ENCODE assay signal across 8 cellular contexts in genomic region chr7:128868624-128869137, GRCh38. TPM values are rescaled to one million over a fixed set of nuclear protein-coding genes. Genes with fewer than 3 reads are reported as not detected.
DNase-seq lines count a peak whose midpoint lies in the region; ATAC-seq and TF ChIP-seq lines count a peak whose summit lies in the region.
"Had no signal": no experiment of that assay in that cellular context is flagged by ENCODE, and none has a peak within 500 bp of the region (broad histone marks: within the 10 kb centered on the region; RNA-seq: fewer than 3 reads in every experiment).

No MANE protein-coding gene starts in this region.

- peaks cover 16% of the 10 kb centered on the region for H3K36me3 ChIP-seq in IMR-90 (ENCODE audit: control insufficient read depth, insufficient read depth, low read length)
- H3K36me3 ChIP-seq in iPS-20b (ENCODE audit: insufficient read depth, low read depth, low read length) = peaks cover 11% of the 10 kb centered on the region; the same call in 1 of the 2 replicates

- H2AK9ac ChIP-seq in IMR-90 (replicated peaks; ENCODE audit: low read depth, low read length, poor library complexity) = peak overlapping the region; percentile 39

- POLR2A ChIA-PET in IMR-90 (lab: Charles Lee; ENCODE audit: unreplicated experiment) = no interaction called here

- dilution Hi-C loops in IMR-90 (cut with HindIII; ENCODE audit: low sequenced_read_pairs, unreplicated experiment) = no loop called here

- peaks cover 27% of the 10 kb centered on the region for H4K20me1 ChIP-seq in IMR-90 (ENCODE audit: insufficient read depth, low read length)

- in situ Hi-C loops in IMR-90 (cut with MboI; ENCODE audit: low sequenced_read_pairs) = no loop called here

- H3K27ac ChIP-seq in IMR-90 (ENCODE audit: insufficient read depth, low read length) (no peak overlapping the region), iPS-20b (ENCODE audit: low read length) (no peak overlapping the region)

- no peak overlapping the region for H2BK5ac ChIP-seq in IMR-90 (ENCODE audit: low read depth, low read length, poor library complexity, severe bottlenecking)

- 0% methylated on average over 2 of the region's 13 CpGs; no CpG with 5 or more reads in 1 of the 2 experiments for WGBS in IMR-90 (ENCODE audit: extremely low coverage in 2 of 2, insufficient read length in 1 of 2), 2 experiments

- no peak overlapping the region for H3K18ac ChIP-seq in IMR-90 (ENCODE audit: low read depth, low read length)

- no peaks in the 10 kb centered on the region for H3K9me3 ChIP-seq in IMR-90 (ENCODE audit: control insufficient read depth, insufficient read depth, low read length)
- no peaks in the 10 kb centered on the region for H3K9me3 ChIP-seq in iPS-20b (ENCODE audit: insufficient read depth, low read depth, low read length)

- peak overlapping the region; percentile 33 for H3K4me3 Mint-ChIP-seq in activated T-helper 17 cell treated with anti-CD3 and anti-CD28 coated beads, Interleukin-2, amount 50 U/mL, for 72 hours
- peak overlapping the region; percentile 70 for H3K4me3 Mint-ChIP-seq in stimulated activated memory B cell treated with anti-CD40 and anti-IgM and Interleukin-4, amounts not matched to agents 10 μg/mL and 1 μg/mL and 100 μg/mL, for 72 hours

- peaks cover 13% of the 10 kb centered on the region for H3K36me3 Mint-ChIP-seq in activated T-helper 17 cell treated with anti-CD3 and anti-CD28 coated beads, Interleukin-2, amount 50 U/mL, for 72 hours (ENCODE audit: low read depth)
- H3K36me3 Mint-ChIP-seq in stimulated activated memory B cell treated with anti-CD40 and anti-IgM and Interleukin-4, amounts not matched to agents 10 μg/mL and 1 μg/mL and 100 μg/mL, for 72 hours = peaks cover 28% of the 10 kb centered on the region

- no peak overlapping the region for H2AK5ac ChIP-seq in IMR-90 (ENCODE audit: low read depth, low read length)

- no peaks in the 10 kb centered on the region for H3K9me3 Mint-ChIP-seq in activated T-helper 17 cell treated with anti-CD3 and anti-CD28 coated beads, Interleukin-2, amount 50 U/mL, for 72 hours
- H3K9me3 Mint-ChIP-seq in stimulated activated memory B cell treated with anti-CD40 and anti-IgM and Interleukin-4, amounts not matched to agents 10 μg/mL and 1 μg/mL and 100 μg/mL, for 72 hours = no peaks in the 10 kb centered on the region

- no peak overlapping the region for H3K9ac ChIP-seq in IMR-90 (ENCODE audit: low read depth, low read length)
- H3K9ac ChIP-seq in iPS-20b (ENCODE audit: low read depth, low read length) = no peak overlapping the region

- no peak overlapping the region for H4K5ac ChIP-seq in IMR-90 (ENCODE audit: low read depth, low read length)

- H3K9me1 ChIP-seq in IMR-90 (ENCODE audit: insufficient read depth, low read length) = no peaks in the 10 kb centered on the region

- no peak for DNase-seq in IMR-90
- no peak for DNase-seq in NCI-H2081 (lab: John Stamatoyannopoulos, UW)
- no peak for DNase-seq in NCI-H2227 treated with DMSO at 0.1 percent for 48 hours (lab: John Stamatoyannopoulos, UW)

- H3K56ac ChIP-seq in IMR-90 (ENCODE audit: extremely low read depth, insufficient read depth, low read length) = no peak overlapping the region

- peaks cover 3 to 7% of the 10 kb centered on the region in 2 experiments; a peak in 3 of 4 replicates for H3K79me1 ChIP-seq in IMR-90 (ENCODE audit: low read depth in 1 of 2, low read length in 2 of 2)

- no peak overlapping the region for H2BK120ac ChIP-seq in IMR-90 (ENCODE audit: low read depth, low read length)

- BruUV-seq in IMR-90 (replicated peaks; lab: Mats Ljungman, UMichigan) = no TSS peak

- no peak for ATAC-seq in IMR-90 (ENCODE audit: low read depth)
- no peak for ATAC-seq in activated T-helper 17 cell treated with anti-CD3 and anti-CD28 coated beads, Interleukin-2, amount 50 U/mL, for 72 hours (replicated peaks)
- ATAC-seq in stimulated activated memory B cell treated with anti-CD40 and anti-IgM and Interleukin-4, amounts not matched to agents 10 μg/mL and 1 μg/mL and 100 μg/mL, for 72 hours = no peak
- ATAC-seq in GM18907 (IDR thresholded peaks at IDR 0.05; ENCODE audit: unreplicated experiment) = no peak

- CTCF ChIA-PET in IMR-90 (lab: Yijun Ruan, JAX) = interaction anchor here (0.6 kb wide), 1 partner anchor 47 kb away, joined by 3 read pairs; no protein-coding TSS in a partner anchor

- H3K4me3 ChIP-seq in IMR-90 (ENCODE audit: insufficient read depth, low read depth, low read length) (no peak overlapping the region), iPS-20b (ENCODE audit: low read length) (peak overlapping the region; percentile 66)

- TF ChIP-seq POLR2A in IMR-90 (IDR thresholded peaks at IDR 0.05; ENCODE audit: low read depth, low read length) = no peak; the same call in 1 of the 2 replicates

- H3K4me1 ChIP-seq in IMR-90 (ENCODE audit: control insufficient read depth, insufficient read depth, low read length) (peaks cover under 1% of the 10 kb centered on the region), iPS-20b (ENCODE audit: insufficient read depth, low read length) (peaks cover 2% of the 10 kb centered on the region; the same call in 1 of the 2 replicates)

- H3K23ac ChIP-seq in IMR-90 (ENCODE audit: low read depth, low read length) = no peak overlapping the region; the same call in 1 of the 2 replicates

- no peaks in the 10 kb centered on the region for H3K27me3 Mint-ChIP-seq in activated T-helper 17 cell treated with anti-CD3 and anti-CD28 coated beads, Interleukin-2, amount 50 U/mL, for 72 hours
- peaks cover 17% of the 10 kb centered on the region for H3K27me3 Mint-ChIP-seq in stimulated activated memory B cell treated with anti-CD40 and anti-IgM and Interleukin-4, amounts not matched to agents 10 μg/mL and 1 μg/mL and 100 μg/mL, for 72 hours

- no peak overlapping the region for H2BK20ac ChIP-seq in IMR-90 (ENCODE audit: low read depth, low read length)

- H3K4ac ChIP-seq in IMR-90 (ENCODE audit: low read depth, low read length) = no peak overlapping the region

- no peak overlapping the region for H3K4me2 ChIP-seq in IMR-90 (ENCODE audit: low read depth, low read length)

- no peak overlapping the region for H3K27ac Mint-ChIP-seq in activated T-helper 17 cell treated with anti-CD3 and anti-CD28 coated beads, Interleukin-2, amount 50 U/mL, for 72 hours
- no peak overlapping the region for H3K27ac Mint-ChIP-seq in stimulated activated memory B cell treated with anti-CD40 and anti-IgM and Interleukin-4, amounts not matched to agents 10 μg/mL and 1 μg/mL and 100 μg/mL, for 72 hours

- intact Hi-C loops in IMR-90 (cut with micrococcal nuclease) = no loop called here

- peaks cover 8% of the 10 kb centered on the region for H3K4me1 Mint-ChIP-seq in activated T-helper 17 cell treated with anti-CD3 and anti-CD28 coated beads, Interleukin-2, amount 50 U/mL, for 72 hours
- peaks cover 41% of the 10 kb centered on the region for H3K4me1 Mint-ChIP-seq in stimulated activated memory B cell treated with anti-CD40 and anti-IgM and Interleukin-4, amounts not matched to agents 10 μg/mL and 1 μg/mL and 100 μg/mL, for 72 hours

- H2BK15ac ChIP-seq in IMR-90 (ENCODE audit: low read depth, low read length) = no peak overlapping the region

- no peak overlapping the region for H3K14ac ChIP-seq in IMR-90 (replicated peaks; ENCODE audit: low read depth, low read length)

- H4K8ac ChIP-seq in IMR-90 (ENCODE audit: low read depth in 2 of 2, low read length in 2 of 2) = no peak overlapping the region

- no peak overlapping the region for H2AFZ ChIP-seq in IMR-90 (replicated peaks; ENCODE audit: low read length, poor library complexity)

- TF ChIP-seq CTCF in IMR-90 (conservative IDR thresholded peaks at IDR 0.05; ENCODE audit: low read depth, low read length) = no peak

- TF ChIP-seq RAD21 in IMR-90 (IDR thresholded peaks at IDR 0.05; ENCODE audit: low read length) = no peak

- H3K27me3 ChIP-seq in IMR-90 (ENCODE audit: control insufficient read depth, insufficient read depth, low read length) (peaks cover 27% of the 10 kb centered on the region), iPS-20b (ENCODE audit: insufficient read depth, low read length) (peaks cover 56% of the 10 kb centered on the region)

- no peak overlapping the region for H4K91ac ChIP-seq in IMR-90 (ENCODE audit: insufficient read depth, low read depth, low read length)

TF ChIP-seq in IMR-90, 13 proteins besides CTCF, POLR2A, EP300 and RAD21:
- TF ChIP-seq MXI1 (IDR thresholded peaks at IDR 0.05; ENCODE audit: borderline replicate concordance, low read depth, low read length) = no peak
- no peak for TF ChIP-seq USF2 (IDR thresholded peaks at IDR 0.05; ENCODE audit: low read depth, low read length)

RNA-seq across cellular contexts. Expression of gene ATP6V1F, which starts 6.0 kb away (rescaled TPM):
- 61.1 and 104 TPM in 2 replicates for total RNA-seq in IMR-90 (2012; rRNA removed)
- 321 and 346 TPM in 2 replicates for polyA plus RNA-seq in IMR-90 (2012; rRNA removed)
- 128 and 421 TPM in 2 replicates for polyA plus RNA-seq in IMR-90 (2012; cell fraction: cytosol; rRNA removed)
- 84.2 and 106 TPM in 2 replicates for polyA plus RNA-seq in IMR-90 (2012; cell fraction: nucleus; rRNA removed; ENCODE audit: low replicate concordance)
- total RNA-seq in activated T-helper 17 cell treated with anti-CD3 and anti-CD28 coated beads, Interleukin-2, amount 50 U/mL, for 72 hours = 100 to 1,000 TPM in 1 of 2 donors, 10 to 100 TPM in 1; 69.9 to 127 TPM

RNA-seq across cellular contexts. Expression of gene FLNC, which starts 38.5 kb away (rescaled TPM):
- total RNA-seq in IMR-90 (2012; rRNA removed) = 116 and 139 TPM in 2 replicates
- 154 and 167 TPM in 2 replicates for polyA plus RNA-seq in IMR-90 (2012; rRNA removed)
- 67.5 and 137 TPM in 2 replicates for polyA plus RNA-seq in IMR-90 (2012; cell fraction: cytosol; rRNA removed)
- 165 and 525 TPM in 2 replicates for polyA plus RNA-seq in IMR-90 (2012; cell fraction: nucleus; rRNA removed; ENCODE audit: low replicate concordance)
- total RNA-seq in activated T-helper 17 cell treated with anti-CD3 and anti-CD28 coated beads, Interleukin-2, amount 50 U/mL, for 72 hours = under 1 TPM; 0.02 to 0.05 TPM

RNA-seq across cellular contexts. Expression of gene KCP, which starts 41.8 kb away (rescaled TPM):
- not detected in 2 replicates for total RNA-seq in IMR-90 (2012; rRNA removed)
- polyA plus RNA-seq in IMR-90 (2012; rRNA removed) = 0.03 and 0.07 TPM in 2 replicates
- polyA plus RNA-seq in IMR-90 (2012; cell fraction: cytosol; rRNA removed) = 0.03 TPM in 1 of 2 replicates, not detected in the other
- 0.17 and 0.33 TPM in 2 replicates for polyA plus RNA-seq in IMR-90 (2012; cell fraction: nucleus; rRNA removed; ENCODE audit: low replicate concordance)
- total RNA-seq in activated T-helper 17 cell treated with anti-CD3 and anti-CD28 coated beads, Interleukin-2, amount 50 U/mL, for 72 hours = 1 to 10 TPM in 1 of 2 donors, under 1 TPM in 1; 0.09 to 1.0 TPM
- total RNA-seq: pulmonary artery endothelial cell had no signal

Comparison
In these comparisons a context has a peak if more than half of its experiments do, and no peak if none do; other contexts are left out.
1. RNA of gene FLNC, which starts 38.5 kb away (total RNA-seq): 116 to 139 TPM in IMR-90; 0.02 to 0.05 TPM in activated T-helper 17 cell treated with anti-CD3 and anti-CD28 coated beads, Interleukin-2, amount 50 U/mL, for 72 hours; every median in the first group is over 100 times any median in the second.